14 cellular contexts compared by ENCODE assay signal in the genomic region with DNA sequence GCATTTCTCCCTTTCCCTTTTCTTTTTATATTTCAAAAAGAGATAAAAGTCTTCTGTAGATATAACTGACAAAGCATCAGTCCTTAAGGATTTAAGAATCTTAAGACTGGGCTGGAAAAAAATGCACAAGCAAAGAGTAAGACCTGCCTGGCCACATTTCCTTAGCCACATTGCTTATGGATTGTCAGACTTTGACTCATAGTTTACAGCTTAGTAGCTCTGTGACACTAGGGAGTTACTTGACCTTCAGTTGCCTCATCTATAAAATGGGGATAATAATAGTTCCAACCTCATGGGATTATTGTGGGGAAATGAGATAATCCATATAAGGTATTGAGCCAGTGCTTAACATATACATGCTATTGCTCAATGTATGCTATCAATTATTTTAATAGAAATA.
DNase-seq lines count a peak whose midpoint lies in the region; ATAC-seq and TF ChIP-seq lines count a peak whose summit lies in the region.
"Had no signal": no experiment of that assay in that cellular context is flagged by ENCODE, and none has a peak within 500 bp of the region (broad histone marks: within the 10 kb centered on the region; RNA-seq: fewer than 3 reads in every experiment).

No MANE protein-coding gene starts in this region.

- no peaks in the 10 kb centered on the region for H3K79me1 ChIP-seq in IMR-90 (ENCODE audit: low read depth in 1 of 2, low read length in 2 of 2)
- no peaks in the 10 kb centered on the region for H3K79me1 ChIP-seq in mesenchymal stem cell (replicated peaks; ENCODE audit: low read length, poor library complexity, severe bottlenecking)

- BruUV-seq in IMR-90 (replicated peaks; lab: Mats Ljungman, UMichigan), result no TSS peak
- no TSS peak for BruUV-seq in Caco-2 (replicated peaks; lab: Mats Ljungman, UMichigan)

- CTCF ChIA-PET in IMR-90 (lab: Yijun Ruan, JAX) (no interaction called here), Caco-2 (lab: Charles Lee) (no interaction called here)
- CTCF ChIA-PET in activated naive CD4-positive, alpha-beta T cell treated with anti-CD3 and anti-CD28 coated beads for 36 hours (lab: Charles Lee), result no interaction called here

- no peak overlapping the region for H3K4me3 ChIP-seq in IMR-90 (ENCODE audit: insufficient read depth, low read depth, low read length)
- no peak overlapping the region for H3K4me3 ChIP-seq in cardiac fibroblast (replicated peaks in 1 of 2; ENCODE audit: low read depth in 2 of 2, low read length in 2 of 2)
- H3K4me3 ChIP-seq in mesenchymal stem cell (ENCODE audit: insufficient read depth in 1 of 2, low read depth in 1 of 2, low read length in 2 of 2), result no peak overlapping the region
- H3K4me3 ChIP-seq in WERI-Rb-1 (ENCODE audit: low read depth, low read length), result no peak overlapping the region
- H3K4me3 ChIP-seq in Caco-2 (ENCODE audit: low read depth, low read length), result no peak overlapping the region
- H3K4me3 ChIP-seq: ovary had no signal

- H3K18ac ChIP-seq in IMR-90 (ENCODE audit: low read depth, low read length) (no peak overlapping the region; the same call in 1 of the 2 replicates), mesenchymal stem cell (ENCODE audit: low read depth in 1 of 2, low read length in 2 of 2) (no peak overlapping the region)

- H3K9me3 ChIP-seq in IMR-90 (ENCODE audit: control insufficient read depth, insufficient read depth, low read length) (no peaks in the 10 kb centered on the region), mesenchymal stem cell (ENCODE audit: control insufficient read depth, low read length) (no peaks in the 10 kb centered on the region), WERI-Rb-1 (ENCODE audit: severe bottlenecking) (no peaks in the 10 kb centered on the region), Caco-2 (peaks cover 7% of the 10 kb centered on the region)
- H3K9me3 ChIP-seq: ovary had no signal

- peaks cover 3% of the 10 kb centered on the region for H3K36me3 Mint-ChIP-seq in activated naive CD4-positive, alpha-beta T cell treated with anti-CD3 and anti-CD28 coated beads for 36 hours (ENCODE audit: low read depth)
- peaks cover 6% of the 10 kb centered on the region for H3K36me3 Mint-ChIP-seq in Caco-2 (ENCODE audit: insufficient read depth, unreplicated experiment)
- H3K36me3 Mint-ChIP-seq: activated naive CD8-positive, alpha-beta T cell treated with anti-CD3 and anti-CD28 coated beads, Interleukin-2, amount 10 ng/mL, durations not matched to agents 7 days and 5 days had no signal

- no peak for TF ChIP-seq POLR2A in IMR-90 (IDR thresholded peaks at IDR 0.05; ENCODE audit: low read depth, low read length)

- intact Hi-C loops in IMR-90 (cut with micrococcal nuclease) (no loop called here), Caco-2 (cut with micrococcal nuclease; ENCODE audit: unreplicated experiment) (loop anchor here (5.0 kb wide), 1 partner anchor 65 kb away; the partner anchor contains the start of gene STK38L)
- intact Hi-C loops in activated naive CD4-positive, alpha-beta T cell treated with anti-CD3 and anti-CD28 coated beads for 36 hours (cut with micrococcal nuclease), result loop anchor here (2.0 to 10.0 kb wide), 7 partner anchors 35 to 903 kb away; no protein-coding TSS in a partner anchor

- H3K14ac ChIP-seq in IMR-90 (replicated peaks; ENCODE audit: low read depth, low read length), result peak overlapping the region; percentile 50
- H3K14ac ChIP-seq in mesenchymal stem cell (ENCODE audit: low read length in 2 of 2), result no peak overlapping the region

- H2AK5ac ChIP-seq in IMR-90 (ENCODE audit: low read depth, low read length) (no peak overlapping the region), mesenchymal stem cell (ENCODE audit: low read length, severe bottlenecking) (no peak overlapping the region)

- no peaks in the 10 kb centered on the region for H3K27me3 ChIP-seq in IMR-90 (ENCODE audit: control insufficient read depth, insufficient read depth, low read length)
- H3K27me3 ChIP-seq in mesenchymal stem cell (ENCODE audit: control insufficient read depth in 1 of 2, insufficient read depth in 1 of 2, low read length in 2 of 2), result no peaks in the 10 kb centered on the region
- no peaks in the 10 kb centered on the region for H3K27me3 ChIP-seq in WERI-Rb-1 (ENCODE audit: insufficient read depth, low read depth, severe bottlenecking)
- H3K27me3 ChIP-seq in Caco-2 (replicated peaks; ENCODE audit: control insufficient read depth, insufficient read depth, low read length), result no peaks in the 10 kb centered on the region
- H3K27me3 ChIP-seq: ovary had no signal

- H3K36me3 ChIP-seq in IMR-90 (ENCODE audit: control insufficient read depth, insufficient read depth, low read length) (no peaks in the 10 kb centered on the region), mesenchymal stem cell (ENCODE audit: control insufficient read depth in 1 of 2, insufficient read depth in 2 of 2, low read depth in 1 of 2, low read length in 2 of 2) (no peaks in the 10 kb centered on the region), WERI-Rb-1 (no peaks in the 10 kb centered on the region), Caco-2 (ENCODE audit: control insufficient read depth, insufficient read depth, low read length) (no peaks in the 10 kb centered on the region)
- H3K36me3 ChIP-seq: ovary had no signal

- H3K27me3 Mint-ChIP-seq in activated naive CD4-positive, alpha-beta T cell treated with anti-CD3 and anti-CD28 coated beads for 36 hours (ENCODE audit: low read depth), result peaks cover 2% of the 10 kb centered on the region
- no peaks in the 10 kb centered on the region for H3K27me3 Mint-ChIP-seq in Caco-2 (ENCODE audit: insufficient read depth, unreplicated experiment)
- H3K27me3 Mint-ChIP-seq: activated naive CD8-positive, alpha-beta T cell treated with anti-CD3 and anti-CD28 coated beads, Interleukin-2, amount 10 ng/mL, durations not matched to agents 7 days and 5 days had no signal

- POLR2A ChIA-PET in IMR-90 (lab: Charles Lee; ENCODE audit: unreplicated experiment) (no interaction called here), Caco-2 (lab: Charles Lee) (no interaction called here)

- TF ChIP-seq CTCF in IMR-90 (conservative IDR thresholded peaks at IDR 0.05; ENCODE audit: low read depth, low read length) (no peak), cardiac fibroblast (IDR thresholded peaks at IDR 0.05; ENCODE audit: low read depth, low read length) (no peak), WERI-Rb-1 (IDR thresholded peaks at IDR 0.05; ENCODE audit: low read depth, low read length) (no peak), Caco-2 (IDR thresholded peaks at IDR 0.05; ENCODE audit: insufficient read depth in 1 of 2, low read depth in 1 of 2, low read length in 1 of 2, severe bottlenecking in 1 of 2, unreplicated experiment in 1 of 2) (no peak)

- H4K8ac ChIP-seq in IMR-90 (ENCODE audit: low read depth in 2 of 2, low read length in 2 of 2) (peak overlapping the region in 1 of 2 experiments; percentile 61; a peak in 1 of 4 replicates), mesenchymal stem cell (ENCODE audit: low read length) (no peak overlapping the region)

- no peak overlapping the region for H3K27ac Mint-ChIP-seq in activated naive CD4-positive, alpha-beta T cell treated with anti-CD3 and anti-CD28 coated beads for 36 hours
- no peak overlapping the region for H3K27ac Mint-ChIP-seq in Caco-2 (ENCODE audit: unreplicated experiment)
- H3K27ac Mint-ChIP-seq: activated naive CD8-positive, alpha-beta T cell treated with anti-CD3 and anti-CD28 coated beads, Interleukin-2, amount 10 ng/mL, durations not matched to agents 7 days and 5 days; CD8-positive, alpha-beta memory T cell had no signal

- DNase-seq in AG20443 (ENCODE audit: low spot score), result peak; percentile 26
- peak; percentile 80 for DNase-seq in IMR-90
- peak; percentile 46 to 95 for DNase-seq in cardiac fibroblast (ENCODE audit: low read depth in 2 of 2)
- DNase-seq in mesenchymal stem cell, result peak; percentile 85
- DNase-seq in activated naive CD4-positive, alpha-beta T cell treated with anti-CD3 and anti-CD28 coated beads for 36 hours, result no peak
- no peak for DNase-seq in WERI-Rb-1
- no peak for DNase-seq in Caco-2
- DNase-seq: activated naive CD8-positive, alpha-beta T cell treated with anti-CD3 and anti-CD28 coated beads, Interleukin-2, amount 10 ng/mL, durations not matched to agents 7 days and 5 days; CD8-positive, alpha-beta memory T cell; NCI-H1092; NCI-H748 treated with DMSO at 0.1 percent for 48 hours; ovary; stimulated activated CD4-positive, alpha-beta T cell treated with anti-CD3 and anti-CD28 coated beads, Interleukin-4, amount 100 ng/mL, for 24 hours had no signal

- TF ChIP-seq RAD21 in IMR-90 (IDR thresholded peaks at IDR 0.05; ENCODE audit: low read length), result no peak

- no peak overlapping the region for H2AFZ ChIP-seq in IMR-90 (replicated peaks; ENCODE audit: low read length, poor library complexity)
- H2AFZ ChIP-seq in mesenchymal stem cell (ENCODE audit: low read depth, low read length), result no peak overlapping the region

- H3K9me3 Mint-ChIP-seq in activated naive CD4-positive, alpha-beta T cell treated with anti-CD3 and anti-CD28 coated beads for 36 hours, result no peaks in the 10 kb centered on the region
- H3K9me3 Mint-ChIP-seq in Caco-2 (ENCODE audit: unreplicated experiment), result no peaks in the 10 kb centered on the region
- H3K9me3 Mint-ChIP-seq: activated naive CD8-positive, alpha-beta T cell treated with anti-CD3 and anti-CD28 coated beads, Interleukin-2, amount 10 ng/mL, durations not matched to agents 7 days and 5 days had no signal

- H3K4ac ChIP-seq in IMR-90 (ENCODE audit: low read depth, low read length) (peak overlapping the region; percentile 79; the same call in 1 of the 2 replicates), mesenchymal stem cell (ENCODE audit: low read depth in 1 of 2, low read length in 2 of 2) (no peak overlapping the region)

- no peak overlapping the region; the same call in 1 of the 2 replicates for H3K4me2 ChIP-seq in IMR-90 (ENCODE audit: low read depth, low read length)
- H3K4me2 ChIP-seq in mesenchymal stem cell (ENCODE audit: low read length, poor library complexity, severe bottlenecking), result no peak overlapping the region

- no peak overlapping the region for H4K91ac ChIP-seq in IMR-90 (ENCODE audit: insufficient read depth, low read depth, low read length)
- H4K91ac ChIP-seq in mesenchymal stem cell (ENCODE audit: low read length), result no peak overlapping the region

- dilution Hi-C loops in IMR-90 (cut with HindIII; ENCODE audit: low sequenced_read_pairs, unreplicated experiment), result no loop called here

- H3K4me3 Mint-ChIP-seq in activated naive CD4-positive, alpha-beta T cell treated with anti-CD3 and anti-CD28 coated beads for 36 hours, result no peak overlapping the region
- H3K4me3 Mint-ChIP-seq in Caco-2 (ENCODE audit: unreplicated experiment), result no peak overlapping the region
- H3K4me3 Mint-ChIP-seq: activated naive CD8-positive, alpha-beta T cell treated with anti-CD3 and anti-CD28 coated beads, Interleukin-2, amount 10 ng/mL, durations not matched to agents 7 days and 5 days; CD8-positive, alpha-beta memory T cell had no signal

- 0 out of 2 replicates have a peak overlapping the region, but pooled peaks have one; percentile 27 for H3K56ac ChIP-seq in IMR-90 (ENCODE audit: extremely low read depth, insufficient read depth, low read length)

- peaks cover 8% of the 10 kb centered on the region for H3K9me1 ChIP-seq in IMR-90 (ENCODE audit: insufficient read depth, low read length)

- no peak overlapping the region for H2BK12ac ChIP-seq in mesenchymal stem cell (ENCODE audit: low read length in 2 of 2)

- H2BK20ac ChIP-seq in IMR-90 (ENCODE audit: low read depth, low read length), result peak overlapping the region; percentile 80; the same call in 1 of the 2 replicates

- H2BK15ac ChIP-seq in IMR-90 (ENCODE audit: low read depth, low read length) (0 out of 3 replicates have a peak overlapping the region, but pooled peaks have one; percentile 28), mesenchymal stem cell (ENCODE audit: low read depth, poor library complexity, severe bottlenecking) (no peak overlapping the region)

- ATAC-seq in IMR-90 (ENCODE audit: low read depth), result peak; percentile 63
- no peak for ATAC-seq in GM21360 (IDR thresholded peaks at IDR 0.05; ENCODE audit: unreplicated experiment)

- H2AK9ac ChIP-seq in IMR-90 (replicated peaks; ENCODE audit: low read depth, low read length, poor library complexity), result no peak overlapping the region

- H3K9ac ChIP-seq in IMR-90 (ENCODE audit: low read depth, low read length), result no peak overlapping the region
- H3K9ac ChIP-seq in mesenchymal stem cell (ENCODE audit: low read length), result peak overlapping the region; percentile 7

- peaks cover 36% of the 10 kb centered on the region for H3K4me1 Mint-ChIP-seq in activated naive CD4-positive, alpha-beta T cell treated with anti-CD3 and anti-CD28 coated beads for 36 hours (ENCODE audit: low read depth)
- H3K4me1 Mint-ChIP-seq in Caco-2 (ENCODE audit: low read depth, unreplicated experiment), result peaks cover 25% of the 10 kb centered on the region

- H2BK5ac ChIP-seq in IMR-90 (ENCODE audit: low read depth, low read length, poor library complexity, severe bottlenecking) (peak overlapping the region; percentile 84), mesenchymal stem cell (ENCODE audit: low read depth, low read length, poor library complexity, severe bottlenecking) (no peak overlapping the region)

- no peak overlapping the region for H4K5ac ChIP-seq in IMR-90 (ENCODE audit: low read depth, low read length)

- no peak overlapping the region for H3K27ac ChIP-seq in IMR-90 (ENCODE audit: insufficient read depth, low read length)
- H3K27ac ChIP-seq in mesenchymal stem cell (ENCODE audit: low read length, poor library complexity, severe bottlenecking), result peak overlapping the region; percentile 90
- no peak overlapping the region for H3K27ac ChIP-seq in WERI-Rb-1
- H3K27ac ChIP-seq: ovary had no signal

- peak overlapping the region; percentile 88 for H2BK120ac ChIP-seq in IMR-90 (ENCODE audit: low read depth, low read length)
- no peak overlapping the region for H2BK120ac ChIP-seq in mesenchymal stem cell (ENCODE audit: low read depth, low read length)

- in situ Hi-C loops in IMR-90 (cut with MboI; ENCODE audit: low sequenced_read_pairs), result no loop called here

- H3K23ac ChIP-seq in IMR-90 (ENCODE audit: low read depth, low read length) (0 out of 2 replicates have a peak overlapping the region, but pooled peaks have one; percentile 43), mesenchymal stem cell (ENCODE audit: low read length in 2 of 2) (no peak overlapping the region)

- H3K4me1 ChIP-seq in IMR-90 (ENCODE audit: control insufficient read depth, insufficient read depth, low read length) (peaks cover 9% of the 10 kb centered on the region), mesenchymal stem cell (ENCODE audit: control insufficient read depth, insufficient read depth, low read depth, low read length) (peaks cover 4% of the 10 kb centered on the region), Caco-2 (peaks cover 24% of the 10 kb centered on the region)

- no peaks in the 10 kb centered on the region for H4K20me1 ChIP-seq in IMR-90 (ENCODE audit: insufficient read depth, low read length)

Comparison
In these comparisons a context has a peak if more than half of its experiments do, and no peak if none do; other contexts are left out.
1. DNase-seq: peak in AG20443 (single experiment), IMR-90 (single experiment), cardiac fibroblast (2 of 2) and mesenchymal stem cell (single experiment); none in activated naive CD4-positive, alpha-beta T cell treated with anti-CD3 and anti-CD28 coated beads for 36 hours (single experiment), WERI-Rb-1 (single experiment) and Caco-2 (0 of 2).